Comparison of ENCODE assay signal across 33 cellular contexts in genomic region chr3:154955907-154956533, GRCh38.
DNase-seq lines count a peak whose midpoint lies in the region; ATAC-seq, FAIRE-seq and TF ChIP-seq lines count a peak whose summit lies in the region.
"Had no signal": no experiment of that assay in that cellular context is flagged by ENCODE, and none has a peak within 500 bp of the region (broad histone marks: within the 10 kb centered on the region; RNA-seq: fewer than 3 reads in every experiment).

No MANE protein-coding gene starts in this region.

- H4K20me1 ChIP-seq in astrocyte (ENCODE audit: insufficient read depth, low read length): no peaks in the 10 kb centered on the region

- H3K4me3 ChIP-seq in breast epithelium (no peak overlapping the region), astrocyte (ENCODE audit: insufficient read depth, low read depth, low read length) (no peak overlapping the region)
- H3K4me3 ChIP-seq: esophagus muscularis mucosa, pancreas, SK-N-MC, smooth muscle cell, stomach, tibial artery had no signal

- H3K27me3 ChIP-seq in breast epithelium (no peaks in the 10 kb centered on the region), astrocyte (ENCODE audit: insufficient read depth, low read length) (no peaks in the 10 kb centered on the region)
- H3K27me3 ChIP-seq: BE2C, esophagus muscularis mucosa, foreskin keratinocyte, pancreas, stomach, tibial artery had no signal

- H3K4me1 Mint-ChIP-seq in MCF 10A (ENCODE audit: insufficient read depth, unreplicated experiment): peaks cover 11% of the 10 kb centered on the region
- peaks cover 10% of the 10 kb centered on the region for H3K4me1 Mint-ChIP-seq in astrocyte (ENCODE audit: low read depth, unreplicated experiment)
- H3K4me1 Mint-ChIP-seq in activated naive CD8-positive, alpha-beta T cell treated with anti-CD3 and anti-CD28 coated beads, Interleukin-2, amount 50 U/mL, for 24 hours: no peaks in the 10 kb centered on the region
- H3K4me1 Mint-ChIP-seq: activated CD4-positive, alpha-beta T cell treated with anti-CD3 and anti-CD28 coated beads for 36 hours; CD8-positive, alpha-beta memory T cell; endodermal cell had no signal

- no peak overlapping the region for H3K9ac ChIP-seq in astrocyte (ENCODE audit: low read length)

- no peak overlapping the region for H3K4me2 ChIP-seq in astrocyte (ENCODE audit: low read length)
- H3K4me2 ChIP-seq: smooth muscle cell had no signal

- H3K27ac Mint-ChIP-seq in MCF 10A (ENCODE audit: low read depth, unreplicated experiment) (no peak overlapping the region), astrocyte (ENCODE audit: unreplicated experiment) (no peak overlapping the region)
- H3K27ac Mint-ChIP-seq in activated naive CD8-positive, alpha-beta T cell treated with anti-CD3 and anti-CD28 coated beads, Interleukin-2, amount 50 U/mL, for 24 hours: no peak overlapping the region
- H3K27ac Mint-ChIP-seq: activated CD4-positive, alpha-beta T cell treated with anti-CD3 and anti-CD28 coated beads for 36 hours; activated CD8-positive, alpha-beta T cell treated with anti-CD3 and anti-CD28 coated beads, Interleukin-2, amount 10 ng/mL, durations not matched to agents 7 days and 5 days; activated naive CD8-positive, alpha-beta T cell; CD8-positive, alpha-beta memory T cell; endodermal cell had no signal

- H3K36me3 Mint-ChIP-seq in MCF 10A (ENCODE audit: insufficient read depth, unreplicated experiment): no peaks in the 10 kb centered on the region
- no peaks in the 10 kb centered on the region for H3K36me3 Mint-ChIP-seq in astrocyte (ENCODE audit: low read depth, unreplicated experiment)
- H3K36me3 Mint-ChIP-seq in activated naive CD8-positive, alpha-beta T cell treated with anti-CD3 and anti-CD28 coated beads, Interleukin-2, amount 50 U/mL, for 24 hours (ENCODE audit: low read depth): no peaks in the 10 kb centered on the region
- H3K36me3 Mint-ChIP-seq: activated naive CD8-positive, alpha-beta T cell; CD8-positive, alpha-beta memory T cell had no signal

- H3K36me3 ChIP-seq in breast epithelium (no peaks in the 10 kb centered on the region), astrocyte (ENCODE audit: insufficient read depth, low read length) (no peaks in the 10 kb centered on the region)
- H3K36me3 ChIP-seq: BE2C, esophagus muscularis mucosa, pancreas, stomach, tibial artery had no signal

- H3K27me3 Mint-ChIP-seq in MCF 10A (ENCODE audit: insufficient read depth, unreplicated experiment): no peaks in the 10 kb centered on the region
- H3K27me3 Mint-ChIP-seq in astrocyte (ENCODE audit: low read depth, unreplicated experiment): no peaks in the 10 kb centered on the region
- H3K27me3 Mint-ChIP-seq in activated naive CD8-positive, alpha-beta T cell treated with anti-CD3 and anti-CD28 coated beads, Interleukin-2, amount 50 U/mL, for 24 hours: no peaks in the 10 kb centered on the region
- H3K27me3 Mint-ChIP-seq: activated CD4-positive, alpha-beta T cell treated with anti-CD3 and anti-CD28 coated beads for 36 hours; activated naive CD8-positive, alpha-beta T cell; CD8-positive, alpha-beta memory T cell had no signal

- CTCF ChIA-PET in MCF 10A (lab: Yijun Ruan, JAX): interaction anchor here (0.6 to 7.2 kb wide), 11 partner anchors 16 to 366 kb away, joined by 3 to 87 read pairs (median 3); no protein-coding TSS in a partner anchor

- peak; percentile 5 for FAIRE-seq in astrocyte (lab: Jason Lieb, UNC)
- FAIRE-seq: A204.1, pancreas had no signal

- POLR2A ChIA-PET in MCF 10A (lab: Yijun Ruan, JAX): interaction anchor here (0.6 to 1.5 kb wide), 3 partner anchors 15 to 343 kb away, joined by 3 to 8 read pairs (median 5); partner anchors contain the start of gene MME

- no peak for TF ChIP-seq CTCF in MCF 10A (IDR thresholded peaks at IDR 0.05; ENCODE audit: unreplicated experiment)
- no peak for TF ChIP-seq CTCF in breast epithelium (IDR thresholded peaks at IDR 0.05)
- TF ChIP-seq CTCF in astrocyte (IDR thresholded peaks at IDR 0.05; ENCODE audit: insufficient read depth, low read depth, low read length): no peak

- no TSS peak for BruUV-seq in MCF 10A (replicated peaks; lab: Mats Ljungman, UMichigan)

- H3K9me3 Mint-ChIP-seq in MCF 10A (ENCODE audit: unreplicated experiment): no peaks in the 10 kb centered on the region
- peaks cover 8% of the 10 kb centered on the region for H3K9me3 Mint-ChIP-seq in astrocyte (ENCODE audit: unreplicated experiment)
- no peaks in the 10 kb centered on the region for H3K9me3 Mint-ChIP-seq in activated naive CD8-positive, alpha-beta T cell treated with anti-CD3 and anti-CD28 coated beads, Interleukin-2, amount 50 U/mL, for 24 hours

- H3K79me2 ChIP-seq in astrocyte (ENCODE audit: insufficient read depth, low read length): no peaks in the 10 kb centered on the region

- TF ChIP-seq POLR2A in breast epithelium (IDR thresholded peaks at IDR 0.05): no peak

- H3K4me1 ChIP-seq in breast epithelium (no peaks in the 10 kb centered on the region), astrocyte (ENCODE audit: insufficient read depth, low read length) (no peaks in the 10 kb centered on the region)
- H3K4me1 ChIP-seq: BE2C, esophagus muscularis mucosa, foreskin keratinocyte, pancreas, stomach, tibial artery had no signal

- H3K4me3 Mint-ChIP-seq in MCF 10A (ENCODE audit: unreplicated experiment): no peak overlapping the region
- no peak overlapping the region for H3K4me3 Mint-ChIP-seq in astrocyte (ENCODE audit: unreplicated experiment)
- no peak overlapping the region for H3K4me3 Mint-ChIP-seq in activated naive CD8-positive, alpha-beta T cell treated with anti-CD3 and anti-CD28 coated beads, Interleukin-2, amount 50 U/mL, for 24 hours
- H3K4me3 Mint-ChIP-seq: activated CD4-positive, alpha-beta T cell treated with anti-CD3 and anti-CD28 coated beads for 36 hours; activated CD8-positive, alpha-beta T cell treated with anti-CD3 and anti-CD28 coated beads, Interleukin-2, amount 10 ng/mL, durations not matched to agents 7 days and 5 days; activated naive CD8-positive, alpha-beta T cell; CD8-positive, alpha-beta memory T cell; endodermal cell had no signal

- no peak for ATAC-seq in HG02588 (IDR thresholded peaks at IDR 0.05; ENCODE audit: unreplicated experiment)
- no peak for ATAC-seq in activated naive CD8-positive, alpha-beta T cell treated with anti-CD3 and anti-CD28 coated beads, Interleukin-2, amount 50 U/mL, for 24 hours
- ATAC-seq: activated CD4-positive, alpha-beta T cell treated with anti-CD3 and anti-CD28 coated beads for 36 hours; activated CD8-positive, alpha-beta T cell treated with anti-CD3 and anti-CD28 coated beads, Interleukin-2, amount 10 ng/mL, durations not matched to agents 7 days and 5 days; pancreas had no signal

- H3K27ac ChIP-seq in breast epithelium (no peak overlapping the region), astrocyte (ENCODE audit: low read depth, low read length) (no peak overlapping the region)
- H3K27ac ChIP-seq: esophagus muscularis mucosa, foreskin keratinocyte, pancreas, SK-N-MC, stomach, tibial artery had no signal

- DNase-seq in MCF 10A (ENCODE audit: unreplicated experiment) (peak; percentile 11), breast epithelium (ENCODE audit: low spot score in 2 of 2) (no peak), NCI-H2029 (lab: John Stamatoyannopoulos, UW) (peak; percentile 49), astrocyte (ENCODE audit: low read depth) (no peak), medulla oblongata (ENCODE audit: extremely low spot score) (no peak)
- no peak for DNase-seq in stimulated activated CD4-positive, alpha-beta T cell treated with anti-CD3 and anti-CD28 coated beads, Interleukin-15, amount 100 ng/mL, for 24 hours
- no peak for DNase-seq in activated naive CD8-positive, alpha-beta T cell treated with anti-CD3 and anti-CD28 coated beads, Interleukin-2, amount 50 U/mL, for 24 hours
- DNase-seq: activated CD4-positive, alpha-beta T cell treated with anti-CD3 and anti-CD28 coated beads for 36 hours; activated CD8-positive, alpha-beta T cell treated with anti-CD3 and anti-CD28 coated beads, Interleukin-2, amount 10 ng/mL, durations not matched to agents 7 days and 5 days; activated T-cell treated with anti-CD3 and anti-CD28 coated beads for 4 hours; aorta; BE2C; CD8-positive, alpha-beta memory T cell; cortex of kidney; DMS79 treated with DMSO at 0.1 percent for 48 hours; endodermal cell; Karpas-422; NCI-H1092; NCI-H2171 treated with DMSO at 0.1 percent for 48 hours; NCI-H526 treated with DMSO at 0.1 percent for 48 hours; pancreas; retina; stimulated activated CD4-positive, alpha-beta T cell treated with anti-CD3 and anti-CD28 coated beads, Interleukin-2, amount 100 ng/mL, for 24 hours; stomach; T-helper 2 cell; tibial artery had no signal

- no peak overlapping the region for H2AFZ ChIP-seq in astrocyte (ENCODE audit: low read depth, low read length)

- intact Hi-C loops in MCF 10A (cut with micrococcal nuclease) (no loop called here), breast epithelium (cut with DNase I; ENCODE audit: low total_unique reads) (no loop called here)

- no peaks in the 10 kb centered on the region for H3K9me3 ChIP-seq in breast epithelium
- H3K9me3 ChIP-seq in astrocyte (ENCODE audit: insufficient read depth, low read depth, low read length): no peaks in the 10 kb centered on the region
- H3K9me3 ChIP-seq: BE2C, pancreas, tibial artery had no signal

Comparison
In these comparisons a context has a peak if more than half of its experiments do, and no peak if none do; other contexts are left out.
1. DNase-seq: peak in MCF 10A (single experiment) and NCI-H2029 (single experiment); none in breast epithelium (0 of 2), astrocyte (single experiment), medulla oblongata (single experiment), stimulated activated CD4-positive, alpha-beta T cell treated with anti-CD3 and anti-CD28 coated beads, Interleukin-15, amount 100 ng/mL, for 24 hours (single experiment) and activated naive CD8-positive, alpha-beta T cell treated with anti-CD3 and anti-CD28 coated beads, Interleukin-2, amount 50 U/mL, for 24 hours (single experiment).